2 cellular contexts compared by ENCODE assay signal in the genomic region with DNA sequence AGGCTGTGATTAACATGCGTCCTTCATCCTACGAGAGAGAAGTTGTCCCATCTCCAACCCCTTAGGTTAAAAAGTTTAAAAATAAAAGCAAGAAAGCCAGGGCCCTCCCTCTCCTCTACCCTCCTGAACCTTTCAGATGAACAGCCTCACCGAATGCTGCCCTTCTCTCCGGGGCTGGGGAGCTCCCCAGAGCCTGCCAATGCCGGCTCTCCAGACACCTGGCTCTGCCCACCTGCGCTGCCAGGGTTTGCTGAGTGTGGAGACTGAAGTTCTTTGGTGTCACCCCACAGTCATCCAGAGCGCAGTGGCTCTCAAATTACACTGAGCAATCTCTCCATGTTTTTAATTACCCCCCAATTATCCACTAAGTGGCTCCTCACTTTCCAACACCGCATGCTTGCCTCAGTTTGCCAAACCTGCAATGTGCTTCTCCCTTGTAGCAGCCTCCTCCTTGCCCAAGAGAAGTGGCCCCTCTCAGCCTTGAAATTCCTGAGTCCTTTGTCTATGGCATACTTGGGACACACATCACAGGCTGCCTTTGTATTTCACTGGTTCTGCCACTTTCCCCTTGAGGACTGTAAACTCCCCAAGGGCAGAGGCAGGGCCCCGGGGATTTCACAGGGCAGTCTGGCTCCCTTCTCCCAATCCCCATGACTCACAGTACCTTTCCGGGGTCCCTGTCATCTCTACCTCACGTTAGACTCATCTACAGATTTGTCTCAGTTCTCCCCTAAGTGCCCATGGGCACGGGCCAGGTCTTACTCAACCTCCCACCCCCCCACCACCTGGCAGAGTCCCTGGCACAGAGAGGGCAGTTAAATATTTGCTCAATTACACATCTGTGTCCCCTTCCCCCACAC.
TF ChIP-seq lines count a peak whose summit lies in the region.

No MANE protein-coding gene starts in this region.

TF ChIP-seq in A549, 52 proteins besides CTCF, POLR2A, EP300 and RAD21 (continued from another document):
- TF ChIP-seq, protein P1, sequence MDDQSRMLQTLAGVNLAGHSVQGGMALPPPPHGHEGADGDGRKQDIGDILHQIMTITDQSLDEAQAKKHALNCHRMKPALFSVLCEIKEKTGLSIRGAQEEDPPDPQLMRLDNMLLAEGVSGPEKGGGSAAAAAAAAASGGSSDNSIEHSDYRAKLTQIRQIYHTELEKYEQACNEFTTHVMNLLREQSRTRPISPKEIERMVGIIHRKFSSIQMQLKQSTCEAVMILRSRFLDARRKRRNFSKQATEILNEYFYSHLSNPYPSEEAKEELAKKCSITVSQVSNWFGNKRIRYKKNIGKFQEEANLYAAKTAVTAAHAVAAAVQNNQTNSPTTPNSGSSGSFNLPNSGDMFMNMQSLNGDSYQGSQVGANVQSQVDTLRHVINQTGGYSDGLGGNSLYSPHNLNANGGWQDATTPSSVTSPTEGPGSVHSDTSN (IDR thresholded peaks at IDR 0.05): no peak
- TF ChIP-seq RNF2 (IDR thresholded peaks at IDR 0.05; ENCODE audit: borderline replicate concordance, low read depth) (no peak), CHD2 (IDR thresholded peaks at IDR 0.05; ENCODE audit: low read length, partially characterized antibody) (no peak), HOXB13 (CRISPR knock-in tag; IDR thresholded peaks at IDR 0.05; ENCODE audit: low read depth) (no peak), SMC3 (IDR thresholded peaks at IDR 0.05) (no peak; the same call in 2 of the 3 replicates), SREBF2 (IDR thresholded peaks at IDR 0.05) (no peak), HEYL (CRISPR knock-in tag; IDR thresholded peaks at IDR 0.05) (no peak), JUN (IDR thresholded peaks at IDR 0.05) (peak; percentile 28 to 65; a peak in 3 of 5 replicates), FOSB (CRISPR knock-in tag; IDR thresholded peaks at IDR 0.05) (no peak), JUNB (IDR thresholded peaks at IDR 0.05) (peak; percentile 66), CBX2 (IDR thresholded peaks at IDR 0.05; ENCODE audit: borderline replicate concordance, low read depth) (no peak)
- TF ChIP-seq, protein P2, sequence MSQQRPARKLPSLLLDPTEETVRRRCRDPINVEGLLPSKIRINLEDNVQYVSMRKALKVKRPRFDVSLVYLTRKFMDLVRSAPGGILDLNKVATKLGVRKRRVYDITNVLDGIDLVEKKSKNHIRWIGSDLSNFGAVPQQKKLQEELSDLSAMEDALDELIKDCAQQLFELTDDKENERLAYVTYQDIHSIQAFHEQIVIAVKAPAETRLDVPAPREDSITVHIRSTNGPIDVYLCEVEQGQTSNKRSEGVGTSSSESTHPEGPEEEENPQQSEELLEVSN (IDR thresholded peaks at IDR 0.05; ENCODE audit: borderline replicate concordance, low read depth): no peak
- TF ChIP-seq, protein P3, sequence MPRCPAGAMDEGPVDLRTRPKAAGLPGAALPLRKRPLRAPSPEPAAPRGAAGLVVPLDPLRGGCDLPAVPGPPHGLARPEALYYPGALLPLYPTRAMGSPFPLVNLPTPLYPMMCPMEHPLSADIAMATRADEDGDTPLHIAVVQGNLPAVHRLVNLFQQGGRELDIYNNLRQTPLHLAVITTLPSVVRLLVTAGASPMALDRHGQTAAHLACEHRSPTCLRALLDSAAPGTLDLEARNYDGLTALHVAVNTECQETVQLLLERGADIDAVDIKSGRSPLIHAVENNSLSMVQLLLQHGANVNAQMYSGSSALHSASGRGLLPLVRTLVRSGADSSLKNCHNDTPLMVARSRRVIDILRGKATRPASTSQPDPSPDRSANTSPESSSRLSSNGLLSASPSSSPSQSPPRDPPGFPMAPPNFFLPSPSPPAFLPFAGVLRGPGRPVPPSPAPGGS (IDR thresholded peaks at IDR 0.05): no peak

TF ChIP-seq in HepG2, 621 proteins besides CTCF, POLR2A, EP300 and RAD21 (continued from another document and continues in another):
- TF ChIP-seq AGO1 (IDR thresholded peaks at IDR 0.05; ENCODE audit: low read depth, low read length, poor library complexity, severe bottlenecking): no peak
- TF ChIP-seq, protein P4, sequence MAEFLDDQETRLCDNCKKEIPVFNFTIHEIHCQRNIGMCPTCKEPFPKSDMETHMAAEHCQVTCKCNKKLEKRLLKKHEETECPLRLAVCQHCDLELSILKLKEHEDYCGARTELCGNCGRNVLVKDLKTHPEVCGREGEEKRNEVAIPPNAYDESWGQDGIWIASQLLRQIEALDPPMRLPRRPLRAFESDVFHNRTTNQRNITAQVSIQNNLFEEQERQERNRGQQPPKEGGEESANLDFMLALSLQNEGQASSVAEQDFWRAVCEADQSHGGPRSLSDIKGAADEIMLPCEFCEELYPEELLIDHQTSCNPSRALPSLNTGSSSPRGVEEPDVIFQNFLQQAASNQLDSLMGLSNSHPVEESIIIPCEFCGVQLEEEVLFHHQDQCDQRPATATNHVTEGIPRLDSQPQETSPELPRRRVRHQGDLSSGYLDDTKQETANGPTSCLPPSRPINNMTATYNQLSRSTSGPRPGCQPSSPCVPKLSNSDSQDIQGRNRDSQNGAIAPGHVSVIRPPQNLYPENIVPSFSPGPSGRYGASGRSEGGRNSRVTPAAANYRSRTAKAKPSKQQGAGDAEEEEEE (CRISPR knock-in tag; IDR thresholded peaks at IDR 0.05; ENCODE audit: borderline replicate concordance): no peak
- TF ChIP-seq IRF2 (CRISPR knock-in tag; IDR thresholded peaks at IDR 0.05): 0 out of 2 replicates have a peak, but pooled peaks have one; percentile 6
- no peak for TF ChIP-seq ZBTB42 (CRISPR knock-in tag; IDR thresholded peaks at IDR 0.05)
- TF ChIP-seq, protein P5, sequence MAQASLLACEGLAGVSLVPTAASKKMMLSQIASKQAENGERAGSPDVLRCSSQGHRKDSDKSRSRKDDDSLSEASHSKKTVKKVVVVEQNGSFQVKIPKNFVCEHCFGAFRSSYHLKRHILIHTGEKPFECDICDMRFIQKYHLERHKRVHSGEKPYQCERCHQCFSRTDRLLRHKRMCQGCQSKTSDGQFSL (CRISPR knock-in tag; IDR thresholded peaks at IDR 0.05): peak; percentile 25; the same call in 1 of the 2 replicates
- TF ChIP-seq ZNF7 (CRISPR knock-in tag; IDR thresholded peaks at IDR 0.05): no peak
- peak; percentile 71; the same call in 1 of the 2 replicates for TF ChIP-seq HNRNPL (IDR thresholded peaks at IDR 0.05; ENCODE audit: low read depth, low read length)
- TF ChIP-seq, protein P6, sequence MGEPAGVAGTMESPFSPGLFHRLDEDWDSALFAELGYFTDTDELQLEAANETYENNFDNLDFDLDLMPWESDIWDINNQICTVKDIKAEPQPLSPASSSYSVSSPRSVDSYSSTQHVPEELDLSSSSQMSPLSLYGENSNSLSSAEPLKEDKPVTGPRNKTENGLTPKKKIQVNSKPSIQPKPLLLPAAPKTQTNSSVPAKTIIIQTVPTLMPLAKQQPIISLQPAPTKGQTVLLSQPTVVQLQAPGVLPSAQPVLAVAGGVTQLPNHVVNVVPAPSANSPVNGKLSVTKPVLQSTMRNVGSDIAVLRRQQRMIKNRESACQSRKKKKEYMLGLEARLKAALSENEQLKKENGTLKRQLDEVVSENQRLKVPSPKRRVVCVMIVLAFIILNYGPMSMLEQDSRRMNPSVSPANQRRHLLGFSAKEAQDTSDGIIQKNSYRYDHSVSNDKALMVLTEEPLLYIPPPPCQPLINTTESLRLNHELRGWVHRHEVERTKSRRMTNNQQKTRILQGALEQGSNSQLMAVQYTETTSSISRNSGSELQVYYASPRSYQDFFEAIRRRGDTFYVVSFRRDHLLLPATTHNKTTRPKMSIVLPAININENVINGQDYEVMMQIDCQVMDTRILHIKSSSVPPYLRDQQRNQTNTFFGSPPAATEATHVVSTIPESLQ (CRISPR knock-in tag; conservative IDR thresholded peaks at IDR 0.05): no peak
- TF ChIP-seq, protein P7, sequence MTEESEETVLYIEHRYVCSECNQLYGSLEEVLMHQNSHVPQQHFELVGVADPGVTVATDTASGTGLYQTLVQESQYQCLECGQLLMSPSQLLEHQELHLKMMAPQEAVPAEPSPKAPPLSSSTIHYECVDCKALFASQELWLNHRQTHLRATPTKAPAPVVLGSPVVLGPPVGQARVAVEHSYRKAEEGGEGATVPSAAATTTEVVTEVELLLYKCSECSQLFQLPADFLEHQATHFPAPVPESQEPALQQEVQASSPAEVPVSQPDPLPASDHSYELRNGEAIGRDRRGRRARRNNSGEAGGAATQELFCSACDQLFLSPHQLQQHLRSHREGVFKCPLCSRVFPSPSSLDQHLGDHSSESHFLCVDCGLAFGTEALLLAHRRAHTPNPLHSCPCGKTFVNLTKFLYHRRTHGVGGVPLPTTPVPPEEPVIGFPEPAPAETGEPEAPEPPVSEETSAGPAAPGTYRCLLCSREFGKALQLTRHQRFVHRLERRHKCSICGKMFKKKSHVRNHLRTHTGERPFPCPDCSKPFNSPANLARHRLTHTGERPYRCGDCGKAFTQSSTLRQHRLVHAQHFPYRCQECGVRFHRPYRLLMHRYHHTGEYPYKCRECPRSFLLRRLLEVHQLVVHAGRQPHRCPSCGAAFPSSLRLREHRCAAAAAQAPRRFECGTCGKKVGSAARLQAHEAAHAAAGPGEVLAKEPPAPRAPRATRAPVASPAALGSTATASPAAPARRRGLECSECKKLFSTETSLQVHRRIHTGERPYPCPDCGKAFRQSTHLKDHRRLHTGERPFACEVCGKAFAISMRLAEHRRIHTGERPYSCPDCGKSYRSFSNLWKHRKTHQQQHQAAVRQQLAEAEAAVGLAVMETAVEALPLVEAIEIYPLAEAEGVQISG (CRISPR knock-in tag; IDR thresholded peaks at IDR 0.05): no peak
- TF ChIP-seq, protein P8, sequence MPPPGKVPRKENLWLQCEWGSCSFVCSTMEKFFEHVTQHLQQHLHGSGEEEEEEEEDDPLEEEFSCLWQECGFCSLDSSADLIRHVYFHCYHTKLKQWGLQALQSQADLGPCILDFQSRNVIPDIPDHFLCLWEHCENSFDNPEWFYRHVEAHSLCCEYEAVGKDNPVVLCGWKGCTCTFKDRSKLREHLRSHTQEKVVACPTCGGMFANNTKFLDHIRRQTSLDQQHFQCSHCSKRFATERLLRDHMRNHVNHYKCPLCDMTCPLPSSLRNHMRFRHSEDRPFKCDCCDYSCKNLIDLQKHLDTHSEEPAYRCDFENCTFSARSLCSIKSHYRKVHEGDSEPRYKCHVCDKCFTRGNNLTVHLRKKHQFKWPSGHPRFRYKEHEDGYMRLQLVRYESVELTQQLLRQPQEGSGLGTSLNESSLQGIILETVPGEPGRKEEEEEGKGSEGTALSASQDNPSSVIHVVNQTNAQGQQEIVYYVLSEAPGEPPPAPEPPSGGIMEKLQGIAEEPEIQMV (CRISPR knock-in tag; IDR thresholded peaks at IDR 0.05; ENCODE audit: low read depth): no peak
- no peak for TF ChIP-seq ZNF343 (CRISPR knock-in tag; IDR thresholded peaks at IDR 0.05)
- TF ChIP-seq ZNF878 (CRISPR knock-in tag; IDR thresholded peaks at IDR 0.05): no peak
- TF ChIP-seq, protein P9, sequence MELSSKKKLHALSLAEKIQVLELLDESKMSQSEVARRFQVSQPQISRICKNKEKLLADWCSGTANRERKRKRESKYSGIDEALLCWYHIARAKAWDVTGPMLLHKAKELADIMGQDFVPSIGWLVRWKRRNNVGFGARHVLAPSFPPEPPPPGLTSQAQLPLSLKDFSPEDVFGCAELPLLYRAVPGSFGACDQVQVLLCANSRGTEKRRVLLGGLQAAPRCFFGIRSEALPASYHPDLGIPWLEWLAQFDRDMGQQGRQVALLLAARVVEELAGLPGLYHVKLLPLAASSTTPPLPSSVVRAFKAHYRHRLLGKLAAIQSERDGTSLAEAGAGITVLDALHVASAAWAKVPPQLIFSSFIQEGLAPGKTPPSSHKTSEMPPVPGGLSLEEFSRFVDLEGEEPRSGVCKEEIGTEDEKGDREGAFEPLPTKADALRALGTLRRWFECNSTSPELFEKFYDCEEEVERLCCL (CRISPR knock-in tag; IDR thresholded peaks at IDR 0.05; ENCODE audit: borderline replicate concordance): no peak
- TF ChIP-seq ZNF3 (CRISPR knock-in tag; IDR thresholded peaks at IDR 0.05): no peak
- no peak for TF ChIP-seq SOX13 (IDR thresholded peaks at IDR 0.05)
- 0 out of 4 replicates have a peak, but pooled peaks of 1 of the 2 experiments have one; percentile 45 for TF ChIP-seq SOX13 (CRISPR knock-in tag; conservative IDR thresholded peaks at IDR 0.05 in 1 of 2, IDR thresholded peaks at IDR 0.05 in 1 of 2)
- TF ChIP-seq ZNF724P (CRISPR knock-in tag; IDR thresholded peaks at IDR 0.05; ENCODE audit: borderline replicate concordance): no peak
- TF ChIP-seq ZBTB7B (CRISPR knock-in tag; IDR thresholded peaks at IDR 0.05): no peak
- no peak for TF ChIP-seq SRF (IDR thresholded peaks at IDR 0.05; ENCODE audit: low read depth, low read length)
- TF ChIP-seq, protein P10, sequence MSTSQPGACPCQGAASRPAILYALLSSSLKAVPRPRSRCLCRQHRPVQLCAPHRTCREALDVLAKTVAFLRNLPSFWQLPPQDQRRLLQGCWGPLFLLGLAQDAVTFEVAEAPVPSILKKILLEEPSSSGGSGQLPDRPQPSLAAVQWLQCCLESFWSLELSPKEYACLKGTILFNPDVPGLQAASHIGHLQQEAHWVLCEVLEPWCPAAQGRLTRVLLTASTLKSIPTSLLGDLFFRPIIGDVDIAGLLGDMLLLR (CRISPR knock-in tag; IDR thresholded peaks at IDR 0.05): no peak
- TF ChIP-seq HNRNPK (IDR thresholded peaks at IDR 0.05; ENCODE audit: low read depth, low read length, poor library complexity, severe bottlenecking): no peak
- TF ChIP-seq, protein P11, sequence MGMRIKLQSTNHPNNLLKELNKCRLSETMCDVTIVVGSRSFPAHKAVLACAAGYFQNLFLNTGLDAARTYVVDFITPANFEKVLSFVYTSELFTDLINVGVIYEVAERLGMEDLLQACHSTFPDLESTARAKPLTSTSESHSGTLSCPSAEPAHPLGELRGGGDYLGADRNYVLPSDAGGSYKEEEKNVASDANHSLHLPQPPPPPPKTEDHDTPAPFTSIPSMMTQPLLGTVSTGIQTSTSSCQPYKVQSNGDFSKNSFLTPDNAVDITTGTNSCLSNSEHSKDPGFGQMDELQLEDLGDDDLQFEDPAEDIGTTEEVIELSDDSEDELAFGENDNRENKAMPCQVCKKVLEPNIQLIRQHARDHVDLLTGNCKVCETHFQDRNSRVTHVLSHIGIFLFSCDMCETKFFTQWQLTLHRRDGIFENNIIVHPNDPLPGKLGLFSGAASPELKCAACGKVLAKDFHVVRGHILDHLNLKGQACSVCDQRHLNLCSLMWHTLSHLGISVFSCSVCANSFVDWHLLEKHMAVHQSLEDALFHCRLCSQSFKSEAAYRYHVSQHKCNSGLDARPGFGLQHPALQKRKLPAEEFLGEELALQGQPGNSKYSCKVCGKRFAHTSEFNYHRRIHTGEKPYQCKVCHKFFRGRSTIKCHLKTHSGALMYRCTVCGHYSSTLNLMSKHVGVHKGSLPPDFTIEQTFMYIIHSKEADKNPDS (CRISPR knock-in tag; IDR thresholded peaks at IDR 0.05): no peak
- TF ChIP-seq TCF12 (IDR thresholded peaks at IDR 0.05): no peak
- no peak for TF ChIP-seq TCF12 (CRISPR knock-in tag; IDR thresholded peaks at IDR 0.05)
- peak; percentile 19 for TF ChIP-seq XRCC5 (optimal IDR thresholded peaks at IDR 0.05; ENCODE audit: low read length)
- TF ChIP-seq NFYB (CRISPR knock-in tag; IDR thresholded peaks at IDR 0.05): no peak
- TF ChIP-seq ZNF230 (CRISPR knock-in tag; IDR thresholded peaks at IDR 0.05): no peak
- TF ChIP-seq YEATS4 (CRISPR knock-in tag; IDR thresholded peaks at IDR 0.05; ENCODE audit: borderline replicate concordance): no peak
- TF ChIP-seq SMAD3 (CRISPR knock-in tag; IDR thresholded peaks at IDR 0.05): no peak
- TF ChIP-seq ZFAT (CRISPR knock-in tag; conservative IDR thresholded peaks at IDR 0.05): no peak
- no peak for TF ChIP-seq ASH2L (IDR thresholded peaks at IDR 0.05; ENCODE audit: insufficient read length, low read depth, low read length)
- no peak for TF ChIP-seq MIER2 (CRISPR knock-in tag; IDR thresholded peaks at IDR 0.05)
- no peak for TF ChIP-seq PHF8 (CRISPR knock-in tag; IDR thresholded peaks at IDR 0.05)
- TF ChIP-seq PHF5A (CRISPR knock-in tag; IDR thresholded peaks at IDR 0.05; ENCODE audit: low read depth, unreplicated experiment): peak; percentile 3
- TF ChIP-seq FOSL2 (CRISPR knock-in tag; IDR thresholded peaks at IDR 0.05): 0 out of 2 replicates have a peak, but pooled peaks have one; percentile 5
- no peak for TF ChIP-seq ZNF235 (CRISPR knock-in tag; IDR thresholded peaks at IDR 0.05; ENCODE audit: borderline replicate concordance)
